In genomic region chr9:104993291-104993963, GRCh38 we compare ENCODE assay signal across 8 cellular contexts.
A peak's percentile ranks its signal among the peaks of the same experiment; 100 is the strongest.
DNase-seq lines count a peak whose midpoint lies in the region; TF ChIP-seq lines count a peak whose summit lies in the region.

No MANE protein-coding gene starts in this region.

- peaks cover 25 to 36% (median 33%) of the 10 kb centered on the region in 4 donors for H3K4me1 ChIP-seq in transverse colon

- H3K4me3 ChIP-seq in transverse colon: no peak overlapping the region

- TF ChIP-seq CTCF in mesothelial cell of epicardium (IDR thresholded peaks at IDR 0.05; ENCODE audit: unreplicated experiment) (no peak), transverse colon (IDR thresholded peaks at IDR 0.05) (no peak)

- no peaks in the 10 kb centered on the region for H3K27me3 ChIP-seq in transverse colon

- peaks cover 34% of the 10 kb centered on the region for H3K4me1 Mint-ChIP-seq in mesothelial cell of epicardium

- H3K4me3 Mint-ChIP-seq in mesothelial cell of epicardium: no peak overlapping the region

- TF ChIP-seq POLR2A in erythroblast (IDR thresholded peaks at IDR 0.05; ENCODE audit: low read length) (peak; percentile 27), transverse colon (IDR thresholded peaks at IDR 0.05) (no peak)

- 43% methylated on average over 9 of the region's 9 CpGs; no CpG with 5 or more reads in 1 of the 2 donors for WGBS in transverse colon (ENCODE audit: low coverage in 1 of 2), 2 donors

- peak; percentile 87 for DNase-seq in Ammon's horn (ENCODE audit: low spot score)
- DNase-seq in NCI-H345 treated with DMSO at 0.1 percent for 48 hours (lab: John Stamatoyannopoulos, UW; ENCODE audit: unreplicated experiment): peak; percentile 58
- DNase-seq in erythroblast (lab: John Stamatoyannopoulos, UW): peak; percentile 97 to 98
- peak in 1 of 2 experiments; percentile 42 for DNase-seq in mesothelial cell of epicardium (ENCODE audit: low spot score in 2 of 2, unreplicated experiment in 2 of 2)
- DNase-seq in transverse colon: peak; percentile 63
- no peak for DNase-seq in NCI-H1048 (lab: John Stamatoyannopoulos, UW)
- no peak for DNase-seq in NCI-H1694 treated with DMSO at 0.1 percent for 48 hours (lab: John Stamatoyannopoulos, UW)
- DNase-seq in NK-92 (lab: John Stamatoyannopoulos, UW; ENCODE audit: unreplicated experiment): no peak

- H3K36me3 Mint-ChIP-seq in mesothelial cell of epicardium: no peaks in the 10 kb centered on the region

- peak; percentile 65 for TF ChIP-seq EP300 in transverse colon (IDR thresholded peaks at IDR 0.05; ENCODE audit: low read depth)

- H3K9me3 ChIP-seq in transverse colon: no peaks in the 10 kb centered on the region

- no peaks in the 10 kb centered on the region for H3K9me3 Mint-ChIP-seq in mesothelial cell of epicardium

- in situ Hi-C loops in transverse colon (cut with MboI; ENCODE audit: low pct_ligation_motif_present in 1 of 4, low pct_unique_long_range_greater_than_20kb in 1 of 4, low sequenced_read_pairs in 3 of 4): no loop called here

- H3K27ac Mint-ChIP-seq in mesothelial cell of epicardium: peak overlapping the region; percentile 70

- H3K36me3 ChIP-seq in transverse colon: no peaks in the 10 kb centered on the region

- intact Hi-C loops in transverse colon (cut with DNase I; ENCODE audit: low total_unique reads): loop anchor here (2.0 to 5.0 kb wide), 2 partner anchors 69 to 157 kb away; no protein-coding TSS in a partner anchor

- H3K27me3 Mint-ChIP-seq in mesothelial cell of epicardium (ENCODE audit: low read depth): no peaks in the 10 kb centered on the region

- peak overlapping the region; percentile 94 to 98 (median 97) for H3K27ac ChIP-seq in transverse colon

Comparison
In these comparisons a context has a peak if more than half of its experiments do, and no peak if none do; other contexts are left out.
1. DNase-seq: peak in Ammon's horn (single experiment), NCI-H345 treated with DMSO at 0.1 percent for 48 hours (single experiment), erythroblast (2 of 2) and transverse colon (single experiment); none in NCI-H1048 (single experiment), NCI-H1694 treated with DMSO at 0.1 percent for 48 hours (single experiment) and NK-92 (single experiment).